In the genomic region with DNA sequence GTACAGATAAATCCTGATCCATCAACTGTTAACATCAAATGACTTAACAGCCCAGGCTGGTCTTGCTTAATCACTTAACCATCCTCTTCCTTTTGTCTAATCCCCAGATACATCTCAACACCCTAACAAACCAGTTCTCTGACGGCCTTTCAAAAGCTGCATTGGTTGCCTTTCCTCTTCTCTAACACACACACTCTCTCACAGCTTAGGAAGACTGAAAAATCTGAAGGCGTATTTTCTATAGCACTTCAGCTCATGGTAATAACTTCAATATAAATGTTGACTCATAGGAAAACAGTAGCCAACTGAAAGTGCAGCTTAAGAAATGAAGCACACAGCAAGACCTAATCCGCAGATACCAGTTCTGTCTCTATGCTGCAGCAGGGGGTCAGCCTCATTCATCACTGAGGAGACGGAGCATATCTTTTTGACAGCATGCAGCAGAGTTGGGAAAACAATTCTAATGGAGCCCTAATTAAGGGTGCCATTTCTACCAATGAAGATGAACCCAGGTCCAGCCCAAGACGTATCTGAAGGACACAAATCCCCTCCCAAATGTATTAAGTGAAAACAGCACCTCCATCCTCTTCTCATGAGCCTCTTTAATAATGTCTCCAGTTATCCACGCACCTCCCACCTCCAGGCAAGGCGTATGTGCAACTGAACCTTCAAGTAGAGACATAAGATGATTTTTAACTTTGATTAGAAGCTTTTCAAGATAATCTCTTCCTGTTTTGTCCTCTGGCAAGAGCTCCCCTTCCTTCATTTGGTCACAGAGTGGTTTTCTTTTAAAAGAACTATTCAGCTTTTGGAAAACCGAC, we compare ENCODE assay signal across 11 cellular contexts.
DNase-seq lines count a peak whose midpoint lies in the region; ATAC-seq, FAIRE-seq and TF ChIP-seq lines count a peak whose summit lies in the region.
"Had no signal": no experiment of that assay in that cellular context is flagged by ENCODE, and none has a peak within 500 bp of the region (broad histone marks: within the 10 kb centered on the region; RNA-seq: fewer than 3 reads in every experiment).

No MANE protein-coding gene starts in this region.

- H3K4me1 Mint-ChIP-seq in natural killer cell treated with Interleukin-12 subunit alpha and Interleukin-12 subunit beta and Interleukin-15 and Interleukin-18, amount 100 ng/mL, for 72 hours (ENCODE audit: low read depth in 2 of 2) = peaks cover 0 to 6% of the 10 kb centered on the region in 2 donors
- H3K4me1 Mint-ChIP-seq in natural killer cell (no peaks in the 10 kb centered on the region), type B pancreatic cell (ENCODE audit: unreplicated experiment) (peaks cover 16% of the 10 kb centered on the region)

- no peak overlapping the region for H2BK15ac ChIP-seq in mesendoderm (replicated peaks; ENCODE audit: low read depth)

- RAD21 ChIA-PET in GM12878 (lab: Charles Lee; ENCODE audit: unreplicated experiment) = interaction anchor here (1.4 kb wide), 1 partner anchor 28 kb away, joined by 4 read pairs; no protein-coding TSS in a partner anchor

- ATAC-seq in natural killer cell treated with Interleukin-12 subunit alpha and Interleukin-12 subunit beta and Interleukin-15 and Interleukin-18, amount 100 ng/mL, for 72 hours = no peak
- ATAC-seq in natural killer cell (no peak), GM12878 (peak; percentile 19; the same call in 1 of the 3 replicates), HG03095 (IDR thresholded peaks at IDR 0.05; ENCODE audit: unreplicated experiment) (no peak)

- H3K9ac ChIP-seq in GM12878 (ENCODE audit: control insufficient read depth, insufficient read depth, low read length) (no peak overlapping the region), mesendoderm (ENCODE audit: low read length) (no peak overlapping the region)

- H3K4me1 ChIP-seq in GM12878 (ENCODE audit: control insufficient read depth, insufficient read depth, low read length) (peaks cover 3% of the 10 kb centered on the region; the same call in 1 of the 2 replicates), mesendoderm (ENCODE audit: control insufficient read depth, low read depth, low read length) (no peaks in the 10 kb centered on the region)
- H3K4me1 ChIP-seq: uterus had no signal

- TF ChIP-seq CTCF in natural killer cell (IDR thresholded peaks at IDR 0.05) (no peak), GM12878 (IDR thresholded peaks at IDR 0.05 in 2 of 3, conservative IDR thresholded peaks at IDR 0.05 in 1 of 3; ENCODE audit: control insufficient read depth in 2 of 3, extremely low read depth in 1 of 3, insufficient read depth in 1 of 3, low read depth in 3 of 3, low read length in 3 of 3) (no peak), type B pancreatic cell (conservative IDR thresholded peaks at IDR 0.05) (no peak)

- no peak overlapping the region for H2AK5ac ChIP-seq in mesendoderm (ENCODE audit: low read length)

- no peak overlapping the region for H3K18ac ChIP-seq in mesendoderm (ENCODE audit: low read length)

- H3K23ac ChIP-seq in mesendoderm (ENCODE audit: low read length) = no peak overlapping the region

- H4K8ac ChIP-seq in mesendoderm (ENCODE audit: low read depth, low read length) = no peak overlapping the region

- no peaks in the 10 kb centered on the region for H4K20me1 ChIP-seq in GM12878 (ENCODE audit: control insufficient read depth, insufficient read depth)

- H3K27me3 Mint-ChIP-seq in natural killer cell treated with Interleukin-12 subunit alpha and Interleukin-12 subunit beta and Interleukin-15 and Interleukin-18, amount 100 ng/mL, for 72 hours = peaks cover 37 to 44% of the 10 kb centered on the region in 2 donors
- H3K27me3 Mint-ChIP-seq in natural killer cell (ENCODE audit: low read depth in 2 of 2) = peaks cover 25 to 48% of the 10 kb centered on the region in 2 donors
- no peaks in the 10 kb centered on the region for H3K27me3 Mint-ChIP-seq in type B pancreatic cell

- H3K36me3 Mint-ChIP-seq in natural killer cell treated with Interleukin-12 subunit alpha and Interleukin-12 subunit beta and Interleukin-15 and Interleukin-18, amount 100 ng/mL, for 72 hours = peaks cover 2% of the 10 kb centered on the region
- H3K36me3 Mint-ChIP-seq in natural killer cell (peaks cover 2% of the 10 kb centered on the region), type B pancreatic cell (no peaks in the 10 kb centered on the region)

- H3K4me3 Mint-ChIP-seq in natural killer cell treated with Interleukin-12 subunit alpha and Interleukin-12 subunit beta and Interleukin-15 and Interleukin-18, amount 100 ng/mL, for 72 hours = peak overlapping the region; percentile 3
- H3K4me3 Mint-ChIP-seq in natural killer cell = no peak overlapping the region
- H3K4me3 Mint-ChIP-seq in type B pancreatic cell = peak overlapping the region; percentile 35

- H3K56ac ChIP-seq in mesendoderm (ENCODE audit: low read length) = no peak overlapping the region

- H3K27ac Mint-ChIP-seq in natural killer cell treated with Interleukin-12 subunit alpha and Interleukin-12 subunit beta and Interleukin-15 and Interleukin-18, amount 100 ng/mL, for 72 hours = peak overlapping the region in 1 of 2 donors; percentile 3
- H3K27ac Mint-ChIP-seq in natural killer cell (no peak overlapping the region), type B pancreatic cell (peak overlapping the region; percentile 50)
- H3K27ac Mint-ChIP-seq: IgD-negative memory B cell had no signal

- SMC1A ChIA-PET in GM12878 (lab: Charles Lee; ENCODE audit: uncharacterized antibody, unreplicated experiment) = interaction anchor here (0.6 to 2.5 kb wide), 12 partner anchors 8 to 120 kb away, joined by 3 to 11 read pairs (median 4); no protein-coding TSS in a partner anchor

- H3K27ac ChIP-seq in GM12878 (ENCODE audit: control insufficient read depth, insufficient read depth) (0 out of 2 replicates have a peak overlapping the region, but pooled peaks have one; percentile 1), mesendoderm (ENCODE audit: low read depth, low read length) (no peak overlapping the region)
- H3K27ac ChIP-seq: uterus had no signal

- H3K4me2 ChIP-seq in GM12878 (ENCODE audit: control insufficient read depth, insufficient read depth) (no peak overlapping the region; the same call in 1 of the 2 replicates), mesendoderm (ENCODE audit: low read length) (no peak overlapping the region)

- CTCF ChIA-PET in GM12878 (lab: Yijun Ruan, JAX) = interaction anchor here (1.0 to 1.4 kb wide), 5 partner anchors 9 to 76 kb away, joined by 3 to 4 read pairs (median 3); no protein-coding TSS in a partner anchor

- no peaks in the 10 kb centered on the region for H3K79me1 ChIP-seq in mesendoderm (ENCODE audit: low read length)

- H4K5ac ChIP-seq in mesendoderm (ENCODE audit: low read length) = no peak overlapping the region

- intact Hi-C loops in natural killer cell (cut with micrococcal nuclease) = no loop called here
- intact Hi-C loops in GM12878 (cut with micrococcal nuclease; ENCODE audit: unreplicated experiment) = no loop called here

- peaks cover under 1% of the 10 kb centered on the region for H3K9me3 Mint-ChIP-seq in natural killer cell treated with Interleukin-12 subunit alpha and Interleukin-12 subunit beta and Interleukin-15 and Interleukin-18, amount 100 ng/mL, for 72 hours
- H3K9me3 Mint-ChIP-seq in natural killer cell (no peaks in the 10 kb centered on the region), type B pancreatic cell (no peaks in the 10 kb centered on the region)

- 63% methylated on average over 8 of the region's 8 CpGs for WGBS in GM12878 (ENCODE audit: insufficient coverage, insufficient replicate concordance, low lambda C conversion rate, missing lambda C conversion rate)
- WGBS in mesendoderm (ENCODE audit: extremely low coverage, insufficient coverage, low lambda C conversion rate) = no CpG with 5 or more reads among the region's 8 CpGs

- no peak overlapping the region for H2BK5ac ChIP-seq in mesendoderm (ENCODE audit: low read length)

- H3K27me3 ChIP-seq in GM12878 (replicated peaks in 1 of 2; ENCODE audit: control insufficient read depth in 2 of 2, insufficient read depth in 2 of 2, low read length in 1 of 2) (no peaks in the 10 kb centered on the region), mesendoderm (ENCODE audit: insufficient read depth, low read length, poor library complexity) (no peaks in the 10 kb centered on the region)
- H3K27me3 ChIP-seq: uterus had no signal

- in situ Hi-C loops in GM12878 (cut with MboI) = no loop called here

- H3K36me3 ChIP-seq in GM12878 (ENCODE audit: control insufficient read depth in 2 of 2, insufficient read depth in 2 of 2, low read length in 1 of 2) (no peaks in the 10 kb centered on the region), mesendoderm (ENCODE audit: control insufficient read depth, insufficient read depth, low read length) (no peaks in the 10 kb centered on the region)
- H3K36me3 ChIP-seq: uterus had no signal

- no peak overlapping the region for H3K4me3 ChIP-seq in GM12878
- H3K4me3 ChIP-seq in mesendoderm (ENCODE audit: low read length) = no peak overlapping the region
- H3K4me3 ChIP-seq: uterus had no signal

- no peak for FAIRE-seq in GM12878 (lab: Jason Lieb, UNC)
- FAIRE-seq: D721Med had no signal

- H3K9me3 ChIP-seq in GM12878 (replicated peaks; ENCODE audit: control insufficient read depth, insufficient read depth, low read length) = no peaks in the 10 kb centered on the region
- H3K9me3 ChIP-seq: uterus had no signal

- POLR2A ChIA-PET in GM12878 (lab: Charles Lee) = interaction anchor here (1.3 kb wide), 1 partner anchor 35 kb away, joined by 9 read pairs; no protein-coding TSS in a partner anchor

- H3K79me2 ChIP-seq in GM12878 (ENCODE audit: control insufficient read depth, insufficient read depth, low read length) (no peaks in the 10 kb centered on the region), mesendoderm (ENCODE audit: control insufficient read depth, insufficient read depth, low read length) (no peaks in the 10 kb centered on the region)

- BruUV-seq in GM12878 (replicated peaks; lab: Mats Ljungman, UMichigan) = no TSS peak

- no peak for TF ChIP-seq POLR2A in GM12878 (IDR thresholded peaks at IDR 0.05; ENCODE audit: low read depth, low read length)

- TF ChIP-seq EP300 in GM12878 (IDR thresholded peaks at IDR 0.05; ENCODE audit: borderline replicate concordance in 1 of 2, control insufficient read depth in 1 of 2, low read depth in 2 of 2, low read length in 2 of 2) = no peak

- DNase-seq in natural killer cell treated with Interleukin-12 subunit alpha and Interleukin-12 subunit beta and Interleukin-15 and Interleukin-18, amount 100 ng/mL, for 72 hours (ENCODE audit: low spot score) = no peak
- DNase-seq in natural killer cell = no peak
- peak; percentile 89 for DNase-seq in MV-4-11 (lab: John Stamatoyannopoulos, UW)
- DNase-seq in GM12878 (ENCODE audit: low read depth, low spot score) = no peak
- DNase-seq in type B pancreatic cell (ENCODE audit: extremely low spot score, unreplicated experiment) = no peak
- no peak for DNase-seq in kidney tubule cell (ENCODE audit: low spot score)
- DNase-seq in mesendoderm = no peak
- DNase-seq: uterus had no signal

- no peak overlapping the region for H2BK120ac ChIP-seq in mesendoderm (ENCODE audit: low read depth, low read length)

- no peak overlapping the region for H3K4ac ChIP-seq in mesendoderm (ENCODE audit: low read depth, low read length)

- peak overlapping the region; percentile 0 for H2AFZ ChIP-seq in GM12878 (ENCODE audit: control insufficient read depth, low read depth, low read length)

- TF ChIP-seq RAD21 in GM12878 (IDR thresholded peaks at IDR 0.05; ENCODE audit: insufficient read depth, low read depth, low read length) = no peak
